29 cellular contexts compared by ENCODE assay signal in the genomic region with DNA sequence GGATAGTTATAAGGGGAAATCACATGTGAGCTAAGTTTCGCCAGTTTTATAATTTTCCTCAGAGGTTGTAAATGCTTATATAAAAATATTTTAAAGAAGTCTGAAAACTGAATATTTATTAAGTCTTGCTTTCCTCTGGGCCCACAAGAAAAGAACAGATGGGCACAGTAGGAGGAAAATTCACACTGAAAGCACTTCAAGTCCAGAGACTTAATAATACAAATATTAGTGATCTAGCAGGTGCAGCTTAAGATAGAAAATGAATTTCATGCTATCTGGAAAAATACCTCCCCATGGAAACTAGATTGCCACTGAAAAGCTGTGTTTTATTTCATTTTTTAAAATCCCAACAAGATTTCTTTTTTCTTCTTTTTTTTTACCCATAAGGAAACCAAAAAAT.
"Had no signal": no experiment of that assay in that cellular context is flagged by ENCODE, and none has a peak within 500 bp of the region (broad histone marks: within the 10 kb centered on the region; RNA-seq: fewer than 3 reads in every experiment).

No MANE protein-coding gene starts in this region.

- H3K27ac ChIP-seq: ascending aorta, brain microvascular endothelial cell, breast epithelium, VCaP had no signal

- H3K27me3 ChIP-seq: ascending aorta, brain microvascular endothelial cell, breast epithelium had no signal

- DNase-seq: activated B cell treated with CpG ODN at 0.5 μM for 24 hours; activated CD4-positive, alpha-beta memory T cell treated with anti-CD3 and anti-CD28 coated beads for 36 hours; activated CD4-positive, alpha-beta T cell treated with anti-CD3 and anti-CD28 coated beads for 4 hours; activated CD4-positive, alpha-beta T cell treated with anti-CD3 and anti-CD28 coated beads, Interleukin-2, amount 10 ng/mL, durations not matched to agents 24 days and 14 days; activated CD4-positive, alpha-beta T cell treated with anti-CD3 and anti-CD28 coated beads, Interleukin-2, amount 50 U/mL, for 1 hour; activated CD4-positive, alpha-beta T cell treated with anti-CD3 and anti-CD28 coated beads, Interleukin-2, amount 50 U/mL, for 4 hours; activated CD4-positive, CD25-positive, alpha-beta regulatory T cell treated with anti-CD3 and anti-CD28 coated beads, Interleukin-2, amount 50 U/mL, for 72 hours; activated CD8-positive, alpha-beta memory T cell treated with anti-CD3 and anti-CD28 coated beads, Interleukin-2, amount 50 U/mL, for 4 hours; activated CD8-positive, alpha-beta T cell treated with anti-CD3 and anti-CD28 coated beads for 36 hours; activated effector memory CD4-positive, alpha-beta T cell treated with anti-CD3 and anti-CD28 coated beads, Interleukin-2, amount 50 U/mL, for 16 hours; activated gamma-delta T cell treated with Interleukin-2 at 50 U/mL for 16 hours; activated naive CD4-positive, alpha-beta T cell; activated naive CD4-positive, alpha-beta T cell treated with anti-CD3 and anti-CD28 coated beads for 36 hours; activated naive CD8-positive, alpha-beta T cell treated with anti-CD3 and anti-CD28 coated beads, Interleukin-2, amount 10 ng/mL, durations not matched to agents 7 days and 5 days; activated naive CD8-positive, alpha-beta T cell treated with anti-CD3 and anti-CD28 coated beads, Interleukin-2, amount 50 U/mL, for 24 hours; activated T-cell treated with anti-CD3 and anti-CD28 coated beads for 4 hours; activated T-cell treated with anti-CD3 and anti-CD28 coated beads, Interleukin-2, amount 50 U/mL, for 1 hour; activated T-cell treated with anti-CD3 and anti-CD28 coated beads, Interleukin-2, amount 50 U/mL, for 4 hours; activated T-cell treated with anti-CD3 and anti-CD28 coated beads, Interleukin-2, amount 50 U/mL, for 72 hours; brain microvascular endothelial cell; central memory CD4-positive, alpha-beta T cell; cerebellar nuclear complex; T-helper 1 cell; T-helper 2 cell; T-helper 9 cell had no signal

- H3K4me1 ChIP-seq: ascending aorta, breast epithelium had no signal

- ATAC-seq: activated CD8-positive, alpha-beta T cell treated with anti-CD3 and anti-CD28 coated beads for 36 hours; activated naive CD8-positive, alpha-beta T cell treated with anti-CD3 and anti-CD28 coated beads, Interleukin-2, amount 50 U/mL, for 24 hours; activated T-cell treated with anti-CD3 and anti-CD28 coated beads, Interleukin-2, amount 50 U/mL, for 4 hours; activated T-cell treated with anti-CD3 and anti-CD28 coated beads, Interleukin-2, amount 50 U/mL, for 72 hours; activated T-helper 17 cell treated with anti-CD3 and anti-CD28 coated beads, Interleukin-2, amount 50 U/mL, for 72 hours had no signal

- H3K36me3 ChIP-seq: breast epithelium had no signal

- H3K9me3 ChIP-seq: ascending aorta, breast epithelium had no signal

- H3K4me3 ChIP-seq: ascending aorta, breast epithelium had no signal
